11 cellular contexts compared by ENCODE assay signal in the genomic region with DNA sequence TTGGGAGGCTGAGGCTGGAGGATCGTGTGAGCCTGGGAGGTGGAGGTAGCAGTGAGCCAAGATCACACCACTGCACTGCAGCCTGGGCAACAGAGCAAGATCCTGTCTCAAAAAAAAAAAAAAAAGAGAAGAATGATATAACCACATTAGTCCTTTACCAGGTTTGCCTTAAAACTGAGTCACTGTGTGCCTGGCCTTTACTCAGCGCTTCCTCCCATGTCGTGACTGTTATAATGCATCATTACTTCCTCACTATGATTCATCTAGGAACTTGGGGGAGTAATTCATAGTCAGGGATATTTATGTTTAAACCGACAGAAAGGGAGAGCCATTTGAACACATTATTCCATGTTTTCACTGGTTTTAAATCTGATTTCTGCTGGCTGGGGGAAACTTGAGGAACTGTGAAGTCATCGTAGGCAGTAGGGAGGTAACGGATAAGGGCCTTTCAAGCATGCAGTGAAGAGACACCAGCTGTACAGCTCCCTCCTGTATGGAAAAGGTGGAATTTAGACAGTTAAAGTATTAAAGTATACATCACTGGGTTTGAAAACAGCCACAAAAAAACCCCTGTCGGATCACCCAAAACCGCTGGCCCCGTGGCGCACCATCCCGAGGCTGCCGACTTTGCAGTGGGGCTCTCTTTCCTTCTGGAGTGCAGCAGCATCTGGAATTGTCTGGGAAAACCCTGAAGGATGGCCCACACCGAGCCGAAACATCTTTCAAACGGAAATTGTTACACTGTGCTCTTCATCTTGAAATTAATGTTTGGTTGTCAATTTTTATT.
A peak's percentile ranks its signal among the peaks of the same experiment; 100 is the strongest.
DNase-seq lines count a peak whose midpoint lies in the region; ATAC-seq, FAIRE-seq and TF ChIP-seq lines count a peak whose summit lies in the region.
"Had no signal": no experiment of that assay in that cellular context is flagged by ENCODE, and none has a peak within 500 bp of the region (broad histone marks: within the 10 kb centered on the region; RNA-seq: fewer than 3 reads in every experiment).

No MANE protein-coding gene starts in this region.

- H4K20me1 ChIP-seq in neural progenitor cell (ENCODE audit: low read depth): peaks cover 20% of the 10 kb centered on the region

- TF ChIP-seq CTCF in cardiac fibroblast (IDR thresholded peaks at IDR 0.05; ENCODE audit: low read depth, low read length) (no peak), D721Med (IDR thresholded peaks at IDR 0.05; ENCODE audit: insufficient read depth, missing control alignments) (no peak), neural progenitor cell (IDR thresholded peaks at IDR 0.05) (no peak)
- no peak for TF ChIP-seq CTCF in CD4-positive, alpha-beta T cell (IDR thresholded peaks at IDR 0.05)

- H3K9ac ChIP-seq in neural progenitor cell: no peak overlapping the region

- no peak overlapping the region for H3K27ac ChIP-seq in CD4-positive, alpha-beta T cell (ENCODE audit: low read depth, low read length)
- H3K27ac ChIP-seq in neural progenitor cell: no peak overlapping the region

- no peaks in the 10 kb centered on the region for H3K27me3 Mint-ChIP-seq in CD4-positive, alpha-beta T cell
- H3K27me3 Mint-ChIP-seq in neural progenitor cell (ENCODE audit: insufficient read depth, low read depth): peaks cover 12% of the 10 kb centered on the region
- H3K27me3 Mint-ChIP-seq: central memory CD8-positive, alpha-beta T cell had no signal

- peaks cover 7% of the 10 kb centered on the region for H3K4me1 Mint-ChIP-seq in CD4-positive, alpha-beta T cell (ENCODE audit: low read depth)
- peaks cover 39% of the 10 kb centered on the region for H3K4me1 Mint-ChIP-seq in neural progenitor cell
- H3K4me1 Mint-ChIP-seq: central memory CD8-positive, alpha-beta T cell had no signal

- no peaks in the 10 kb centered on the region for H3K9me3 Mint-ChIP-seq in CD4-positive, alpha-beta T cell
- H3K9me3 Mint-ChIP-seq in neural progenitor cell: peaks cover 10% of the 10 kb centered on the region
- H3K9me3 Mint-ChIP-seq: central memory CD8-positive, alpha-beta T cell; T-helper 1 cell treated with Interleukin-12 subunit alpha and Interleukin-12 subunit beta and Interleukin-4 antibody, amounts not matched to agents 30 μg/mL and 1 μg/mL, for 36 hours had no signal

- no peaks in the 10 kb centered on the region for H3K27me3 ChIP-seq in CD4-positive, alpha-beta T cell (ENCODE audit: control insufficient read depth, insufficient read depth, low read length)
- no peaks in the 10 kb centered on the region for H3K27me3 ChIP-seq in neural progenitor cell

- H3K79me2 ChIP-seq in neural progenitor cell (ENCODE audit: low read depth): no peaks in the 10 kb centered on the region

- H3K4me2 ChIP-seq in neural progenitor cell: no peak overlapping the region

- H3K4me3 ChIP-seq in cardiac fibroblast (replicated peaks in 1 of 2; ENCODE audit: low read depth in 2 of 2, low read length in 2 of 2) (peak overlapping the region in 1 of 2 donors; percentile 38), neural progenitor cell (no peak overlapping the region)

- H3K4me1 ChIP-seq in neural progenitor cell: peaks cover 16% of the 10 kb centered on the region

- CTCF ChIA-PET in CD4-positive, alpha-beta T cell (lab: Charles Lee): no interaction called here

- H2AFZ ChIP-seq in neural progenitor cell (replicated peaks): no peak overlapping the region

- intact Hi-C loops in CD4-positive, alpha-beta T cell (cut with DNase I, micrococcal nuclease): no loop called here

- FAIRE-seq in D721Med (lab: Jason Lieb, UNC): no peak

- no peaks in the 10 kb centered on the region for H3F3A ChIP-seq in neural progenitor cell (ENCODE audit: low read depth)

- H3K4me3 Mint-ChIP-seq in CD4-positive, alpha-beta T cell: no peak overlapping the region
- no peak overlapping the region for H3K4me3 Mint-ChIP-seq in neural progenitor cell
- H3K4me3 Mint-ChIP-seq: central memory CD8-positive, alpha-beta T cell; T-helper 1 cell treated with Interleukin-12 subunit alpha and Interleukin-12 subunit beta and Interleukin-4 antibody, amounts not matched to agents 30 μg/mL and 1 μg/mL, for 36 hours had no signal

- peak; percentile 45 for DNase-seq in activated CD4-positive, alpha-beta T cell treated with anti-CD3 and anti-CD28 coated beads for 48 hours
- DNase-seq in activated CD4-positive, alpha-beta T cell treated with anti-CD3 and anti-CD28 coated beads, Interleukin-2, amount 50 U/mL, for 4 hours: no peak
- peak; percentile 84 for DNase-seq in NCI-H226
- peak; percentile 74 to 97 for DNase-seq in cardiac fibroblast (ENCODE audit: low read depth in 2 of 2)
- peak; percentile 92 for DNase-seq in renal cortical epithelial cell (ENCODE audit: low read depth)
- no peak for DNase-seq in CD4-positive, alpha-beta T cell
- no peak for DNase-seq in D721Med (ENCODE audit: insufficient read length, low spot score)
- DNase-seq in neural progenitor cell (ENCODE audit: low spot score): no peak
- DNase-seq: C1 segment of cervical spinal cord had no signal

- no peak overlapping the region for H3K27ac Mint-ChIP-seq in CD4-positive, alpha-beta T cell
- H3K27ac Mint-ChIP-seq in neural progenitor cell: no peak overlapping the region
- H3K27ac Mint-ChIP-seq: T-helper 1 cell treated with Interleukin-12 subunit alpha and Interleukin-12 subunit beta and Interleukin-4 antibody, amounts not matched to agents 30 μg/mL and 1 μg/mL, for 36 hours had no signal

- no peaks in the 10 kb centered on the region for H3K9me3 ChIP-seq in CD4-positive, alpha-beta T cell (ENCODE audit: control insufficient read depth, low read length)
- H3K9me3 ChIP-seq in neural progenitor cell (ENCODE audit: low read depth): no peaks in the 10 kb centered on the region

- POLR2A ChIA-PET in CD4-positive, alpha-beta T cell (lab: Charles Lee): no interaction called here

- peaks cover 11% of the 10 kb centered on the region for H3K36me3 Mint-ChIP-seq in CD4-positive, alpha-beta T cell (ENCODE audit: low read depth)
- peaks cover 11% of the 10 kb centered on the region for H3K36me3 Mint-ChIP-seq in neural progenitor cell

- ATAC-seq in CD4-positive, alpha-beta T cell (ENCODE audit: poor library complexity): no peak

- no peaks in the 10 kb centered on the region for H3K36me3 ChIP-seq in neural progenitor cell

Comparison
In these comparisons a context has a peak if more than half of its experiments do, and no peak if none do; other contexts are left out.
1. DNase-seq: peak in activated CD4-positive, alpha-beta T cell treated with anti-CD3 and anti-CD28 coated beads for 48 hours (single experiment), NCI-H226 (single experiment), cardiac fibroblast (2 of 2) and renal cortical epithelial cell (single experiment); none in activated CD4-positive, alpha-beta T cell treated with anti-CD3 and anti-CD28 coated beads, Interleukin-2, amount 50 U/mL, for 4 hours (0 of 2), CD4-positive, alpha-beta T cell (0 of 10), D721Med (single experiment) and neural progenitor cell (single experiment).